Comparison of ENCODE assay signal across 9 cellular contexts in genomic region chr14:69316449-69317391, GRCh38. TPM values are rescaled to one million over a fixed set of nuclear protein-coding genes. Genes with fewer than 3 reads are reported as not detected.
DNase-seq lines count a peak whose midpoint lies in the region; ATAC-seq and TF ChIP-seq lines count a peak whose summit lies in the region.
"Had no signal": no experiment of that assay in that cellular context is flagged by ENCODE, and none has a peak within 500 bp of the region (broad histone marks: within the 10 kb centered on the region; RNA-seq: fewer than 3 reads in every experiment).

No MANE protein-coding gene starts in this region.

- H3K36me3 ChIP-seq in SK-N-SH (replicated peaks in 1 of 2; ENCODE audit: control insufficient read depth in 1 of 2, insufficient read depth in 2 of 2, low read length in 1 of 2) (no peaks in the 10 kb centered on the region), neural progenitor cell (no peaks in the 10 kb centered on the region)

- H3K79me2 ChIP-seq in SK-N-SH (ENCODE audit: insufficient read depth), result no peaks in the 10 kb centered on the region
- no peaks in the 10 kb centered on the region for H3K79me2 ChIP-seq in neural progenitor cell (ENCODE audit: low read depth)

- peaks cover 3% of the 10 kb centered on the region for H3K27me3 Mint-ChIP-seq in neural progenitor cell (ENCODE audit: insufficient read depth, low read depth)

- H3K9me3 ChIP-seq in SK-N-SH, result no peaks in the 10 kb centered on the region
- no peaks in the 10 kb centered on the region for H3K9me3 ChIP-seq in neural progenitor cell (ENCODE audit: low read depth)

- no peak for TF ChIP-seq RAD21 in SK-N-SH (IDR thresholded peaks at IDR 0.05; ENCODE audit: low read length)

- POLR2A ChIA-PET in SK-N-SH (lab: Yijun Ruan, JAX), result no interaction called here

- H3K9me2 ChIP-seq in SK-N-SH, result no peaks in the 10 kb centered on the region

- H3K9me3 Mint-ChIP-seq in neural progenitor cell, result no peaks in the 10 kb centered on the region

- H3K27me3 ChIP-seq in SK-N-SH (ENCODE audit: insufficient read depth) (no peaks in the 10 kb centered on the region), neural progenitor cell (no peaks in the 10 kb centered on the region)

- H3K36me3 Mint-ChIP-seq in neural progenitor cell, result peaks cover 6% of the 10 kb centered on the region

- H3F3A ChIP-seq in SK-N-SH (replicated peaks; ENCODE audit: insufficient read depth), result peaks cover 4% of the 10 kb centered on the region
- no peaks in the 10 kb centered on the region for H3F3A ChIP-seq in neural progenitor cell (ENCODE audit: low read depth)

- H3K9ac ChIP-seq in SK-N-SH (no peak overlapping the region), neural progenitor cell (no peak overlapping the region)

- H3K27ac ChIP-seq in SK-N-SH (ENCODE audit: low read depth in 2 of 2, low read length in 1 of 2) (peak overlapping the region; percentile 51 to 68; a peak in 2 of 4 replicates), neural progenitor cell (no peak overlapping the region)

- peak in 1 of 2 experiments; percentile 77; a peak in 2 of 4 replicates for TF ChIP-seq EP300 in SK-N-SH (IDR thresholded peaks at IDR 0.05; ENCODE audit: borderline replicate concordance in 1 of 2, low read depth in 1 of 2, low read length in 1 of 2)

- TF ChIP-seq CTCF in SK-N-SH (IDR thresholded peaks at IDR 0.05), result peak; percentile 18
- no peak for TF ChIP-seq CTCF in retinal pigment epithelial cell (conservative IDR thresholded peaks at IDR 0.05; ENCODE audit: low read depth, low read length)
- TF ChIP-seq CTCF in neural progenitor cell (IDR thresholded peaks at IDR 0.05), result no peak

- no peak overlapping the region for H3K4me3 Mint-ChIP-seq in neural progenitor cell

- peaks cover 10% of the 10 kb centered on the region for H3K4me1 Mint-ChIP-seq in neural progenitor cell

- H3K27ac Mint-ChIP-seq in neural progenitor cell, result no peak overlapping the region

- whole genome bisulfite sequencing in SK-N-SH (ENCODE audit: low lambda C conversion rate), result 38% methylated on average over 6 of the region's 7 CpGs

- H3K4me1 ChIP-seq in SK-N-SH (ENCODE audit: control insufficient read depth in 1 of 2, insufficient read depth in 2 of 2, low read depth in 1 of 2, low read length in 1 of 2), result peaks cover 0 to 4% of the 10 kb centered on the region in 2 experiments; a peak in 2 of 4 replicates
- H3K4me1 ChIP-seq in neural progenitor cell, result no peaks in the 10 kb centered on the region

- DNase-seq in GM03348 (ENCODE audit: low spot score), result peak; percentile 98
- no peak for DNase-seq in SK-N-SH
- DNase-seq in fibroblast of the conjunctiva (ENCODE audit: low read depth), result peak; percentile 98
- DNase-seq in retinal pigment epithelial cell (ENCODE audit: low read depth), result peak; percentile 83
- no peak for DNase-seq in neural progenitor cell (ENCODE audit: low spot score)
- DNase-seq: NCI-H1930 had no signal

- H3K4me3 ChIP-seq in SK-N-SH (ENCODE audit: low read depth in 2 of 2, low read length in 1 of 2), result no peak overlapping the region
- H3K4me3 ChIP-seq in retinal pigment epithelial cell (ENCODE audit: low read length), result no peak overlapping the region
- H3K4me3 ChIP-seq in neural progenitor cell, result no peak overlapping the region

- ATAC-seq in HG02840 (IDR thresholded peaks at IDR 0.05; ENCODE audit: low FRiP score, unreplicated experiment), result no peak
- ATAC-seq in GM21576 (IDR thresholded peaks at IDR 0.05; ENCODE audit: unreplicated experiment), result no peak
- no peak for ATAC-seq in HG03039 (IDR thresholded peaks at IDR 0.05; ENCODE audit: unreplicated experiment)

- CTCF ChIA-PET in SK-N-SH (lab: Yijun Ruan, JAX), result interaction anchor here (1.2 to 1.6 kb wide), 2 partner anchors 56 to 74 kb away, joined by 3 to 7 read pairs; no protein-coding TSS in a partner anchor

- H4K20me1 ChIP-seq in SK-N-SH (ENCODE audit: insufficient read depth) (no peaks in the 10 kb centered on the region), neural progenitor cell (ENCODE audit: low read depth) (no peaks in the 10 kb centered on the region)

- H3K4me2 ChIP-seq in SK-N-SH (peak overlapping the region; percentile 43; the same call in 1 of the 2 replicates), neural progenitor cell (no peak overlapping the region)

- H2AFZ ChIP-seq in SK-N-SH (ENCODE audit: low read depth) (no peak overlapping the region), neural progenitor cell (replicated peaks) (no peak overlapping the region)

TF ChIP-seq in SK-N-SH, 30 proteins besides CTCF, POLR2A, EP300 and RAD21 (continues in another document):
- TF ChIP-seq FOXJ3 (CRISPR knock-in tag; IDR thresholded peaks at IDR 0.05), result no peak
- no peak for TF ChIP-seq USF2 (IDR thresholded peaks at IDR 0.05; ENCODE audit: borderline replicate concordance, low read depth, low read length)
- no peak; the same call in 1 of the 2 replicates for TF ChIP-seq RXRA (IDR thresholded peaks at IDR 0.05; ENCODE audit: borderline replicate concordance, low read depth)
- TF ChIP-seq REST (IDR thresholded peaks at IDR 0.05; ENCODE audit: low read depth, low read length), result no peak
- TF ChIP-seq IRF3 (IDR thresholded peaks at IDR 0.05; ENCODE audit: low read depth, low read length), result no peak
- TF ChIP-seq MEF2A (IDR thresholded peaks at IDR 0.05; ENCODE audit: borderline replicate concordance, low read depth), result no peak
- no peak for TF ChIP-seq SMC3 (IDR thresholded peaks at IDR 0.05; ENCODE audit: low read depth, low read length)
- no peak for TF ChIP-seq EZH2phosphoT487 (IDR thresholded peaks at IDR 0.05; ENCODE audit: borderline replicate concordance, low read depth)
- TF ChIP-seq TEAD4 (IDR thresholded peaks at IDR 0.05; ENCODE audit: borderline replicate concordance, insufficient read depth), result peak; percentile 79
- no peak for TF ChIP-seq YY1 (IDR thresholded peaks at IDR 0.05; ENCODE audit: low read depth)
- peak; percentile 88 for TF ChIP-seq TCF12 (IDR thresholded peaks at IDR 0.05)
- no peak for TF ChIP-seq NRF1 (IDR thresholded peaks at IDR 0.05; ENCODE audit: low read depth, low read length)
- peak; percentile 42; the same call in 1 of the 2 replicates for TF ChIP-seq USF1 (IDR thresholded peaks at IDR 0.05; ENCODE audit: borderline replicate concordance, low read depth)
- peak; percentile 69; the same call in 1 of the 2 replicates for TF ChIP-seq POLR2AphosphoS5 (IDR thresholded peaks at IDR 0.05; ENCODE audit: low read depth, low read length)

RNA-seq across cellular contexts. Expression of gene GALNT16, which starts 56.8 kb away (rescaled TPM):
- 12.7 and 17.0 TPM in 2 replicates for polyA plus RNA-seq in SK-N-SH (2012; rRNA removed)
- polyA plus RNA-seq in SK-N-SH (2012; cell fraction: cytosol; rRNA removed), result 8.9 and 12.4 TPM in 2 replicates
- 22.8 and 32.1 TPM in 2 replicates for polyA plus RNA-seq in SK-N-SH (2012; cell fraction: nucleus; rRNA removed)
- total RNA-seq in neural progenitor cell (ENCODE audit: low replicate concordance), result 3.5 and 7.0 TPM in 2 replicates

Comparison
In these comparisons a context has a peak if more than half of its experiments do, and no peak if none do; other contexts are left out.
1. DNase-seq: peak in GM03348 (single experiment), fibroblast of the conjunctiva (single experiment) and retinal pigment epithelial cell (single experiment); none in SK-N-SH (single experiment) and neural progenitor cell (single experiment).